In the genomic region with DNA sequence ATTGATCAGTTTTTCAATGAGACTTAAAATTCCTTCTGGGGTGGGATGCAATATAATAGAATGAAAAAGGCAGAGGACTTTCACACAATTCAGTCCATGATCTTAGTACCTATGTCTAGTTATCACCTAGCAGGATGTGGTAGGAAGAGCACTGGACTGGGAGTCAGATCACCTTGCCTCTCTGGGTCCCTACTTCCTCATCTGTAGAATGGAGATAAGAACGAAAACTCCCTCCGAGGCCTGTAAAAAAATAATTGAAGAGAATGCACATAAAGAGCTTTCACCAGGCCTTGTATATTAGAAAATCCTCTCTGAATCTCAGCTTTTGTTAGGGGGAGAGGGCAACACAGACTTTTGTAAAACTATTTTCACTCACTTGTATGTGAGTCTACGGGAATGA, we compare ENCODE assay signal across 1 cellular context.
TF ChIP-seq lines count a peak whose summit lies in the region.

No MANE protein-coding gene starts in this region.

TF ChIP-seq in K562, 482 proteins besides CTCF, POLR2A, EP300 and RAD21:
- TF ChIP-seq RBM25 (IDR thresholded peaks at IDR 0.05; ENCODE audit: low read depth, low read length, severe bottlenecking) (peak; percentile 90), CBX3 (IDR thresholded peaks at IDR 0.05; ENCODE audit: borderline replicate concordance in 1 of 2, low read length in 2 of 2) (0 out of 3 replicates have a peak, but pooled peaks of 1 of the 2 experiments have one; percentile 28), ADNP (tag; IDR thresholded peaks at IDR 0.05) (0 out of 2 replicates have a peak, but pooled peaks have one; percentile 18), CBFA2T3 (IDR thresholded peaks at IDR 0.05) (0 out of 2 replicates have a peak, but pooled peaks have one; percentile 29), BRD4 (IDR thresholded peaks at IDR 0.05) (no peak), ZC3H8 (IDR thresholded peaks at IDR 0.05) (no peak), KDM1A (IDR thresholded peaks at IDR 0.05) (peak; percentile 47 to 74; a peak in 3 of 4 replicates), ZNF282 (CRISPR knock-in tag; IDR thresholded peaks at IDR 0.05) (no peak), TCF3 (CRISPR knock-in tag; IDR thresholded peaks at IDR 0.05) (0 out of 2 replicates have a peak, but pooled peaks have one; percentile 21), FOXJ2 (tag; IDR thresholded peaks at IDR 0.05) (no peak), ZNF239 (CRISPR knock-in tag; IDR thresholded peaks at IDR 0.05) (no peak), MED1 (CRISPR knock-in tag; IDR thresholded peaks at IDR 0.05; ENCODE audit: borderline replicate concordance) (no peak), ILK (tag; IDR thresholded peaks at IDR 0.05; ENCODE audit: borderline replicate concordance, low read depth) (no peak), BCOR (IDR thresholded peaks at IDR 0.05) (peak; percentile 84), RBM17 (IDR thresholded peaks at IDR 0.05; ENCODE audit: borderline replicate concordance, low read depth, low read length) (no peak), NR3C1 (CRISPR knock-in tag; IDR thresholded peaks at IDR 0.05) (no peak), TGIF2 (CRISPR knock-in tag; IDR thresholded peaks at IDR 0.05) (no peak), POLR2AphosphoS5 (IDR thresholded peaks at IDR 0.05; ENCODE audit: control insufficient read depth, insufficient read depth, low read depth, low read length) (no peak), ZNF184 (CRISPR knock-in tag; IDR thresholded peaks at IDR 0.05) (no peak), PHF20 (IDR thresholded peaks at IDR 0.05; ENCODE audit: partially characterized antibody) (peak; percentile 30), HMG20B (CRISPR knock-in tag; IDR thresholded peaks at IDR 0.05) (no peak), ETV1 (tag; conservative IDR thresholded peaks at IDR 0.05; ENCODE audit: low read depth) (peak; percentile 34; the same call in 1 of the 2 replicates), SPI1 (IDR thresholded peaks at IDR 0.05; ENCODE audit: borderline replicate concordance, low read depth, low read length) (0 out of 2 replicates have a peak, but pooled peaks have one; percentile 21), ARID1B (IDR thresholded peaks at IDR 0.05) (peak; percentile 50; the same call in 1 of the 2 replicates), ZNF311 (CRISPR knock-in tag; IDR thresholded peaks at IDR 0.05) (no peak)
- TF ChIP-seq, protein P1, sequence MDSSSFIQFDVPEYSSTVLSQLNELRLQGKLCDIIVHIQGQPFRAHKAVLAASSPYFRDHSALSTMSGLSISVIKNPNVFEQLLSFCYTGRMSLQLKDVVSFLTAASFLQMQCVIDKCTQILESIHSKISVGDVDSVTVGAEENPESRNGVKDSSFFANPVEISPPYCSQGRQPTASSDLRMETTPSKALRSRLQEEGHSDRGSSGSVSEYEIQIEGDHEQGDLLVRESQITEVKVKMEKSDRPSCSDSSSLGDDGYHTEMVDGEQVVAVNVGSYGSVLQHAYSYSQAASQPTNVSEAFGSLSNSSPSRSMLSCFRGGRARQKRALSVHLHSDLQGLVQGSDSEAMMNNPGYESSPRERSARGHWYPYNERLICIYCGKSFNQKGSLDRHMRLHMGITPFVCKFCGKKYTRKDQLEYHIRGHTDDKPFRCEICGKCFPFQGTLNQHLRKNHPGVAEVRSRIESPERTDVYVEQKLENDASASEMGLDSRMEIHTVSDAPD (CRISPR knock-in tag; IDR thresholded peaks at IDR 0.05) = no peak
- TF ChIP-seq, protein P2, sequence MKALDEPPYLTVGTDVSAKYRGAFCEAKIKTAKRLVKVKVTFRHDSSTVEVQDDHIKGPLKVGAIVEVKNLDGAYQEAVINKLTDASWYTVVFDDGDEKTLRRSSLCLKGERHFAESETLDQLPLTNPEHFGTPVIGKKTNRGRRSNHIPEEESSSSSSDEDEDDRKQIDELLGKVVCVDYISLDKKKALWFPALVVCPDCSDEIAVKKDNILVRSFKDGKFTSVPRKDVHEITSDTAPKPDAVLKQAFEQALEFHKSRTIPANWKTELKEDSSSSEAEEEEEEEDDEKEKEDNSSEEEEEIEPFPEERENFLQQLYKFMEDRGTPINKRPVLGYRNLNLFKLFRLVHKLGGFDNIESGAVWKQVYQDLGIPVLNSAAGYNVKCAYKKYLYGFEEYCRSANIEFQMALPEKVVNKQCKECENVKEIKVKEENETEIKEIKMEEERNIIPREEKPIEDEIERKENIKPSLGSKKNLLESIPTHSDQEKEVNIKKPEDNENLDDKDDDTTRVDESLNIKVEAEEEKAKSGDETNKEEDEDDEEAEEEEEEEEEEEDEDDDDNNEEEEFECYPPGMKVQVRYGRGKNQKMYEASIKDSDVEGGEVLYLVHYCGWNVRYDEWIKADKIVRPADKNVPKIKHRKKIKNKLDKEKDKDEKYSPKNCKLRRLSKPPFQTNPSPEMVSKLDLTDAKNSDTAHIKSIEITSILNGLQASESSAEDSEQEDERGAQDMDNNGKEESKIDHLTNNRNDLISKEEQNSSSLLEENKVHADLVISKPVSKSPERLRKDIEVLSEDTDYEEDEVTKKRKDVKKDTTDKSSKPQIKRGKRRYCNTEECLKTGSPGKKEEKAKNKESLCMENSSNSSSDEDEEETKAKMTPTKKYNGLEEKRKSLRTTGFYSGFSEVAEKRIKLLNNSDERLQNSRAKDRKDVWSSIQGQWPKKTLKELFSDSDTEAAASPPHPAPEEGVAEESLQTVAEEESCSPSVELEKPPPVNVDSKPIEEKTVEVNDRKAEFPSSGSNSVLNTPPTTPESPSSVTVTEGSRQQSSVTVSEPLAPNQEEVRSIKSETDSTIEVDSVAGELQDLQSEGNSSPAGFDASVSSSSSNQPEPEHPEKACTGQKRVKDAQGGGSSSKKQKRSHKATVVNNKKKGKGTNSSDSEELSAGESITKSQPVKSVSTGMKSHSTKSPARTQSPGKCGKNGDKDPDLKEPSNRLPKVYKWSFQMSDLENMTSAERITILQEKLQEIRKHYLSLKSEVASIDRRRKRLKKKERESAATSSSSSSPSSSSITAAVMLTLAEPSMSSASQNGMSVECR (CRISPR knock-in tag; IDR thresholded peaks at IDR 0.05) = no peak
- TF ChIP-seq, protein P3, sequence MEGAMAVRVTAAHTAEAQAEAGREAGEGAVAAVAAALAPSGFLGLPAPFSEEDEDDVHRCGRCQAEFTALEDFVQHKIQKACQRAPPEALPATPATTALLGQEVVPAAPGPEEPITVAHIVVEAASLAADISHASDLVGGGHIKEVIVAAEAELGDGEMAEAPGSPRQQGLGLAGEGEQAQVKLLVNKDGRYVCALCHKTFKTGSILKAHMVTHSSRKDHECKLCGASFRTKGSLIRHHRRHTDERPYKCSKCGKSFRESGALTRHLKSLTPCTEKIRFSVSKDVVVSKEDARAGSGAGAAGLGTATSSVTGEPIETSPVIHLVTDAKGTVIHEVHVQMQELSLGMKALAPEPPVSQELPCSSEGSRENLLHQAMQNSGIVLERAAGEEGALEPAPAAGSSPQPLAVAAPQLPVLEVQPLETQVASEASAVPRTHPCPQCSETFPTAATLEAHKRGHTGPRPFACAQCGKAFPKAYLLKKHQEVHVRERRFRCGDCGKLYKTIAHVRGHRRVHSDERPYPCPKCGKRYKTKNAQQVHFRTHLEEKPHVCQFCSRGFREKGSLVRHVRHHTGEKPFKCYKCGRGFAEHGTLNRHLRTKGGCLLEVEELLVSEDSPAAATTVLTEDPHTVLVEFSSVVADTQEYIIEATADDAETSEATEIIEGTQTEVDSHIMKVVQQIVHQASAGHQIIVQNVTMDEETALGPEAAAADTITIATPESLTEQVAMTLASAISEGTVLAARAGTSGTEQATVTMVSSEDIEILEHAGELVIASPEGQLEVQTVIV (CRISPR knock-in tag; IDR thresholded peaks at IDR 0.05; ENCODE audit: borderline replicate concordance) = no peak
- TF ChIP-seq, protein P4, sequence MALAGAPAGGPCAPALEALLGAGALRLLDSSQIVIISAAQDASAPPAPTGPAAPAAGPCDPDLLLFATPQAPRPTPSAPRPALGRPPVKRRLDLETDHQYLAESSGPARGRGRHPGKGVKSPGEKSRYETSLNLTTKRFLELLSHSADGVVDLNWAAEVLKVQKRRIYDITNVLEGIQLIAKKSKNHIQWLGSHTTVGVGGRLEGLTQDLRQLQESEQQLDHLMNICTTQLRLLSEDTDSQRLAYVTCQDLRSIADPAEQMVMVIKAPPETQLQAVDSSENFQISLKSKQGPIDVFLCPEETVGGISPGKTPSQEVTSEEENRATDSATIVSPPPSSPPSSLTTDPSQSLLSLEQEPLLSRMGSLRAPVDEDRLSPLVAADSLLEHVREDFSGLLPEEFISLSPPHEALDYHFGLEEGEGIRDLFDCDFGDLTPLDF (CRISPR knock-in tag; IDR thresholded peaks at IDR 0.05) = no peak
- TF ChIP-seq, protein P5, sequence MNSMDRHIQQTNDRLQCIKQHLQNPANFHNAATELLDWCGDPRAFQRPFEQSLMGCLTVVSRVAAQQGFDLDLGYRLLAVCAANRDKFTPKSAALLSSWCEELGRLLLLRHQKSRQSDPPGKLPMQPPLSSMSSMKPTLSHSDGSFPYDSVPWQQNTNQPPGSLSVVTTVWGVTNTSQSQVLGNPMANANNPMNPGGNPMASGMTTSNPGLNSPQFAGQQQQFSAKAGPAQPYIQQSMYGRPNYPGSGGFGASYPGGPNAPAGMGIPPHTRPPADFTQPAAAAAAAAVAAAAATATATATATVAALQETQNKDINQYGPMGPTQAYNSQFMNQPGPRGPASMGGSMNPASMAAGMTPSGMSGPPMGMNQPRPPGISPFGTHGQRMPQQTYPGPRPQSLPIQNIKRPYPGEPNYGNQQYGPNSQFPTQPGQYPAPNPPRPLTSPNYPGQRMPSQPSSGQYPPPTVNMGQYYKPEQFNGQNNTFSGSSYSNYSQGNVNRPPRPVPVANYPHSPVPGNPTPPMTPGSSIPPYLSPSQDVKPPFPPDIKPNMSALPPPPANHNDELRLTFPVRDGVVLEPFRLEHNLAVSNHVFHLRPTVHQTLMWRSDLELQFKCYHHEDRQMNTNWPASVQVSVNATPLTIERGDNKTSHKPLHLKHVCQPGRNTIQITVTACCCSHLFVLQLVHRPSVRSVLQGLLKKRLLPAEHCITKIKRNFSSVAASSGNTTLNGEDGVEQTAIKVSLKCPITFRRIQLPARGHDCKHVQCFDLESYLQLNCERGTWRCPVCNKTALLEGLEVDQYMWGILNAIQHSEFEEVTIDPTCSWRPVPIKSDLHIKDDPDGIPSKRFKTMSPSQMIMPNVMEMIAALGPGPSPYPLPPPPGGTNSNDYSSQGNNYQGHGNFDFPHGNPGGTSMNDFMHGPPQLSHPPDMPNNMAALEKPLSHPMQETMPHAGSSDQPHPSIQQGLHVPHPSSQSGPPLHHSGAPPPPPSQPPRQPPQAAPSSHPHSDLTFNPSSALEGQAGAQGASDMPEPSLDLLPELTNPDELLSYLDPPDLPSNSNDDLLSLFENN (IDR thresholded peaks at IDR 0.05; ENCODE audit: low read depth in 2 of 2, low read length in 2 of 2) = no peak
TF ChIP-seq in K562: peak in this region for 11.
